In the genomic region with DNA sequence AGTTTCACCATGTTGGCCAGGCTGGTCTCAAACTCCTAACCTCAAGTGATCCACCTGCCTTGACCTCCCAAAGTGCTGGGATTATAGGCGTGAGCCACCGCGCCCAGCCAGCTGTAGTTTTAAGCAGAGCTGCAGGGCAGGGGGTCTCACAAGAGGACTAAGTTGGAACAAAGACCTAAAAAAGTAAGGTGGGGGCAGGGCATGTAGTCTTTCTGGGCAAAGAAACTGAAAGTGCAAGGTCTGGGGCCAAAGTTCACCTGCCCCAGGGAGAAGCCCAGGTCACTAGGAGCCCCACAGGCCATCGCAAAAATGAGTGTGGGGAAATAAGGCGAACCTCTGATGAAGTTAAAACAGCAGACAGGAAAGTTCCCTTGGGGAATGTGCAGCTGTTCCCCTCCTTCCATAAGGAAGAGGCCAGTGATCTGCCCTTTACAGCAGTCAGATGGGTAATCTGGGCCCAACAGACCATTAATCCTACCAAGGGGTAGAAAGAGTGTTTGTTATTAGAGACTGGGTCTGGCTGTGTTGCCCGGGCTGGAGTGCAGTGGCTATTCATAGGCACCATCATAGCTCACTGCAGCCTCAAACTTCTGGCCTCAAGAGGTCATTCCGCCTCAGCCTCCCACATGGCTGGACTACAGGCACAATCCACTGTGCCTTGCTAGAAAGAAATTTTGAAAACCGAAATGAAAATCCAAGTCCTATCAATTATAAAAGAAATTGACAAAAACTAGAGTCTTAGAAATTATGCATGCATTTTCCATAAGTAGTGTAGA, we compare ENCODE assay signal across 19 cellular contexts. TPM values are rescaled to one million over a fixed set of nuclear protein-coding genes. Genes with fewer than 3 reads are reported as not detected.
A peak's percentile ranks its signal among the peaks of the same experiment; 100 is the strongest.
DNase-seq lines count a peak whose midpoint lies in the region; ATAC-seq and TF ChIP-seq lines count a peak whose summit lies in the region.
"Had no signal": no experiment of that assay in that cellular context is flagged by ENCODE, and none has a peak within 500 bp of the region (broad histone marks: within the 10 kb centered on the region; RNA-seq: fewer than 3 reads in every experiment).

No MANE protein-coding gene starts in this region.

- peaks cover 13% of the 10 kb centered on the region; the same call in 1 of the 2 replicates for H4K20me1 ChIP-seq in GM23338 (replicated peaks; ENCODE audit: insufficient read depth)

- H3K4me3 ChIP-seq in GM23338 (no peak overlapping the region), transverse colon (no peak overlapping the region)
- H3K4me3 ChIP-seq: mucosa of descending colon had no signal

- CTCF ChIA-PET in CD4-positive, alpha-beta T cell (lab: Charles Lee) = no interaction called here

- H3K79me2 ChIP-seq in GM23338 (replicated peaks; ENCODE audit: insufficient read depth) = peaks cover 78% of the 10 kb centered on the region

- intact Hi-C loops in CD4-positive, alpha-beta T cell (cut with DNase I, micrococcal nuclease) = loop anchor here in 1 of 2 experiments (5.0 to 10.0 kb wide), 3 partner anchors 139 to 369 kb away; partner anchors contain the start of genes ILKAP and PER2
- intact Hi-C loops in transverse colon (cut with DNase I; ENCODE audit: low total_unique reads) = loop anchor here (5.0 kb wide), 1 partner anchor 206 kb away; the partner anchor contains the start of gene RAMP1

- H3K4me1 Mint-ChIP-seq in GM23338 = peaks cover 25% of the 10 kb centered on the region
- peaks cover 59% of the 10 kb centered on the region for H3K4me1 Mint-ChIP-seq in activated naive CD8-positive, alpha-beta T cell (ENCODE audit: low read depth)
- H3K4me1 Mint-ChIP-seq in CD4-positive, alpha-beta T cell (ENCODE audit: low read depth) = peaks cover 43% of the 10 kb centered on the region

- H3K4me2 ChIP-seq in GM23338 = no peak overlapping the region; the same call in 1 of the 2 replicates

- H3K27me3 Mint-ChIP-seq in GM23338 (ENCODE audit: insufficient read depth, low read depth, poor library complexity) = peaks cover 8% of the 10 kb centered on the region
- H3K27me3 Mint-ChIP-seq in activated naive CD8-positive, alpha-beta T cell = no peaks in the 10 kb centered on the region
- no peaks in the 10 kb centered on the region for H3K27me3 Mint-ChIP-seq in CD4-positive, alpha-beta T cell
- H3K27me3 Mint-ChIP-seq: activated naive CD8-positive, alpha-beta T cell treated with anti-CD3 and anti-CD28 coated beads, Interleukin-2, amount 10 ng/mL, durations not matched to agents 7 days and 5 days had no signal

- TF ChIP-seq CTCF in GM23338 (conservative IDR thresholded peaks at IDR 0.05; ENCODE audit: low read depth in 2 of 2) (no peak), transverse colon (IDR thresholded peaks at IDR 0.05) (no peak)
- TF ChIP-seq CTCF in CD4-positive, alpha-beta T cell (IDR thresholded peaks at IDR 0.05) = no peak

- ATAC-seq in GM23338 = no peak
- ATAC-seq in GM21381 (IDR thresholded peaks at IDR 0.05; ENCODE audit: unreplicated experiment) = no peak
- ATAC-seq in CD4-positive, alpha-beta T cell (ENCODE audit: poor library complexity) = no peak
- ATAC-seq: left cardiac atrium, mucosa of descending colon had no signal

- 94 to 95% methylated on average over 4 to 8 of the region's 8 CpGs for WGBS in transverse colon (ENCODE audit: low coverage in 1 of 2), 2 donors

- POLR2A ChIA-PET in CD4-positive, alpha-beta T cell (lab: Charles Lee) = no interaction called here

- TF ChIP-seq POLR2A in transverse colon (IDR thresholded peaks at IDR 0.05) = no peak

- H3K36me3 ChIP-seq in GM23338 (ENCODE audit: insufficient read depth) (peaks cover 22% of the 10 kb centered on the region), transverse colon (no peaks in the 10 kb centered on the region)

- H3F3A ChIP-seq in GM23338 (replicated peaks; ENCODE audit: low read depth) = 0 out of 2 replicates have a peak, but pooled peaks cover 7% of the 10 kb centered on the region

- no peak for TF ChIP-seq EP300 in transverse colon (IDR thresholded peaks at IDR 0.05; ENCODE audit: low read depth)

- H3K27ac Mint-ChIP-seq in GM23338 = peak overlapping the region; percentile 12; the same call in 1 of the 2 replicates
- peak overlapping the region; percentile 28 for H3K27ac Mint-ChIP-seq in activated naive CD8-positive, alpha-beta T cell
- no peak overlapping the region for H3K27ac Mint-ChIP-seq in CD4-positive, alpha-beta T cell
- H3K27ac Mint-ChIP-seq: activated naive CD8-positive, alpha-beta T cell treated with anti-CD3 and anti-CD28 coated beads, Interleukin-2, amount 10 ng/mL, durations not matched to agents 7 days and 5 days had no signal

- H3K9me3 ChIP-seq in CD4-positive, alpha-beta T cell (ENCODE audit: control insufficient read depth, low read length) = no peaks in the 10 kb centered on the region
- no peaks in the 10 kb centered on the region for H3K9me3 ChIP-seq in transverse colon
- H3K9me3 ChIP-seq: mucosa of descending colon had no signal

- H2AFZ ChIP-seq in GM23338 = no peak overlapping the region

- H3K27me3 ChIP-seq in GM23338 (ENCODE audit: insufficient read depth) (no peaks in the 10 kb centered on the region), transverse colon (no peaks in the 10 kb centered on the region)
- H3K27me3 ChIP-seq in CD4-positive, alpha-beta T cell (ENCODE audit: control insufficient read depth, insufficient read depth, low read length) = no peaks in the 10 kb centered on the region

- peaks cover 19% of the 10 kb centered on the region for H3K4me1 ChIP-seq in GM23338 (ENCODE audit: insufficient read depth)
- H3K4me1 ChIP-seq in transverse colon = peaks cover 5 to 21% (median 18%) of the 10 kb centered on the region in 4 donors

- peaks cover 62% of the 10 kb centered on the region for H3K36me3 Mint-ChIP-seq in GM23338 (ENCODE audit: low read depth)
- peaks cover 33% of the 10 kb centered on the region for H3K36me3 Mint-ChIP-seq in activated naive CD8-positive, alpha-beta T cell
- H3K36me3 Mint-ChIP-seq in CD4-positive, alpha-beta T cell (ENCODE audit: low read depth) = peaks cover 41% of the 10 kb centered on the region

- H3K9me3 Mint-ChIP-seq in GM23338 = peaks cover 9% of the 10 kb centered on the region
- peaks cover 12% of the 10 kb centered on the region for H3K9me3 Mint-ChIP-seq in activated naive CD8-positive, alpha-beta T cell (ENCODE audit: low read depth)
- H3K9me3 Mint-ChIP-seq in CD4-positive, alpha-beta T cell = no peaks in the 10 kb centered on the region

- H3K4me3 Mint-ChIP-seq in GM23338 = peak overlapping the region; percentile 85; the same call in 1 of the 3 replicates
- H3K4me3 Mint-ChIP-seq in activated naive CD8-positive, alpha-beta T cell = peak overlapping the region; percentile 97
- no peak overlapping the region for H3K4me3 Mint-ChIP-seq in CD4-positive, alpha-beta T cell

- H3K27ac ChIP-seq in GM23338 (ENCODE audit: low read depth) = no peak overlapping the region
- H3K27ac ChIP-seq in CD4-positive, alpha-beta T cell (ENCODE audit: low read depth, low read length) = no peak overlapping the region
- no peak overlapping the region for H3K27ac ChIP-seq in transverse colon
- H3K27ac ChIP-seq: VCaP had no signal

- in situ Hi-C loops in transverse colon (cut with MboI; ENCODE audit: low pct_ligation_motif_present in 1 of 4, low pct_unique_long_range_greater_than_20kb in 1 of 4, low sequenced_read_pairs in 3 of 4) = no loop called here

- H3K9me2 ChIP-seq in GM23338 (ENCODE audit: insufficient read depth) = no peaks in the 10 kb centered on the region

- peak; percentile 45 for DNase-seq in DMS 273 (lab: John Stamatoyannopoulos, UW; ENCODE audit: unreplicated experiment)
- no peak for DNase-seq in DMS 273 treated with DMSO at 0.1 percent for 48 hours (lab: John Stamatoyannopoulos, UW)
- no peak for DNase-seq in GM23338 (ENCODE audit: low spot score)
- DNase-seq in myocyte (ENCODE audit: low read depth) = peak; percentile 68
- DNase-seq in CD4-positive, alpha-beta T cell = no peak
- no peak for DNase-seq in transverse colon
- DNase-seq: 8988T; activated naive CD8-positive, alpha-beta T cell treated with anti-CD3 and anti-CD28 coated beads, Interleukin-2, amount 10 ng/mL, durations not matched to agents 7 days and 5 days; hippocampal formation; IMR-90; left cardiac atrium; NCI-H1048; NCI-H2081 treated with DMSO at 0.1 percent for 48 hours; NCI-H748 treated with DMSO at 0.1 percent for 48 hours; trophoblast cell had no signal

TF ChIP-seq in GM23338, 12 proteins besides CTCF, POLR2A, EP300 and RAD21:
- TF ChIP-seq NANOG (IDR thresholded peaks at IDR 0.05; ENCODE audit: borderline replicate concordance) (no peak), CREB1 (CRISPR knock-in tag; IDR thresholded peaks at IDR 0.05; ENCODE audit: low read depth) (no peak), JUNB (IDR thresholded peaks at IDR 0.05; ENCODE audit: unreplicated experiment) (no peak)

RNA-seq across cellular contexts. Expression of gene SCLY, which starts 2.8 kb away (rescaled TPM):
- 68.9 and 80.3 TPM in 2 replicates for total RNA-seq in GM23338 (2014; rRNA removed; shearing (Covaris generic))
- 57.2 and 61.1 TPM in 2 replicates for polyA plus RNA-seq in GM23338 (2016; fragmentation: Nextera tagmentation; extraction: Ambion mirVana)
- total RNA-seq in myocyte (20.6 and 34.4 TPM in 2 replicates), transverse colon (10 to 100 TPM in 3 of 4 donors, 1 to 10 TPM in 1; 9.4 to 24.3 (median 11.1) TPM)
- 17.2 TPM for polyA plus RNA-seq in myocyte (2012)
- 1 to 10 TPM; 8.9 to 9.6 TPM for total RNA-seq in CD4-positive, alpha-beta T cell

RNA-seq across cellular contexts. Expression of gene ESPNL, which starts 36.5 kb away (rescaled TPM):
- total RNA-seq in GM23338 (2014; rRNA removed; shearing (Covaris generic)) = 3.1 and 4.3 TPM in 2 replicates
- polyA plus RNA-seq in GM23338 (2016; fragmentation: Nextera tagmentation; extraction: Ambion mirVana) = 0.44 and 0.71 TPM in 2 replicates
- 7.4 and 8.5 TPM in 2 replicates for total RNA-seq in myocyte
- polyA plus RNA-seq in myocyte (2012) = 3.4 TPM
- not detected for total RNA-seq in CD4-positive, alpha-beta T cell
- total RNA-seq in transverse colon = 1 to 10 TPM in 2 of 4 donors, under 1 TPM in 2; 0.14 to 4.4 (median 0.72) TPM

Comparison
In these comparisons a context has a peak if more than half of its experiments do, and no peak if none do; other contexts are left out.
1. DNase-seq: peak in DMS 273 (single experiment) and myocyte (single experiment); none in DMS 273 treated with DMSO at 0.1 percent for 48 hours (single experiment), GM23338 (single experiment), CD4-positive, alpha-beta T cell (0 of 10) and transverse colon (single experiment).